In the genomic region with DNA sequence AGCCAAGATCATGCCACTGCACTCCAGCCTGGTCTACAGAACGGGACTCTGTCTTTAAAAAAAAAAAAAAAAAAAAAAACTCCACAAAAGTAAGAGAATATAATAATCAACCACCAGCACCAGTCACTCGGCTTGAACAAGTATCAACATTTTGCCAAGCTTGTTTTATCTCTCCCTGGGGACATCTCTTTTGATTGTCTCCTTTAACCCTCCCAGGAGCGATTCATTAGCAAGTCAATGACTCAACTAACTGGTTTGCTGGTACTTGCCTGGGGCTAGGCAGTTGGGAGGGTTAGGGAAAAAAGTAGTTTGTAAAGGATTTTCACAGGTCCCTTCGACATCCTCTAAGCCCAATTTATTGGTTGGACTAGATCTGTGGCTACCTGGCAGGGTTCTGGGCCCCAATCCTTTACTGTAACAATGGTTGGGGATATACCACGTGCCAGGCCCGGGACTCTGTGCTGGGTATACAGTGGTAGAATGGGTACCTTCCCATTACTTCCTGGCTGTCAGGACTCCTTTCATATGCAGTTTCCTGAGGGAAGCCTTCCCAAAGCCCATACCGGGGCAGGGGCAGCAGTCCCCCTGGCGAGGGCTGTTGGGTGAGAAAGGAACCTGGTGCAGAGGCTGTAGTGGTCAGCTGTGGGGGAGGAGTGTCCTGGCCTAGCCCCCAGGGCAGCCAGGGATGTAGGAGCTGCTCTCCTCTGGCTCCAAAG, we compare ENCODE assay signal across 12 cellular contexts. TPM values are rescaled to one million over a fixed set of nuclear protein-coding genes. Genes with fewer than 3 reads are reported as not detected.
A peak's percentile ranks its signal among the peaks of the same experiment; 100 is the strongest.
DNase-seq lines count a peak whose midpoint lies in the region; TF ChIP-seq lines count a peak whose summit lies in the region.
"Had no signal": no experiment of that assay in that cellular context is flagged by ENCODE, and none has a peak within 500 bp of the region (broad histone marks: within the 10 kb centered on the region; RNA-seq: fewer than 3 reads in every experiment).

No MANE protein-coding gene starts in this region.

- H3K4me3 ChIP-seq in fibroblast of the aortic adventitia (ENCODE audit: low read depth, low read length) (no peak overlapping the region), coronary artery (no peak overlapping the region)
- H3K4me3 ChIP-seq: lower lobe of right lung had no signal

- DNase-seq in AG08395 (ENCODE audit: low spot score): peak; percentile 82
- DNase-seq in GM03348 (ENCODE audit: low spot score): peak; percentile 44
- peak; percentile 98 for DNase-seq in NCI-H526 treated with DMSO at 0.1 percent for 48 hours (lab: John Stamatoyannopoulos, UW)
- peak; percentile 66 for DNase-seq in fibroblast of the aortic adventitia (ENCODE audit: low read depth)
- no peak for DNase-seq in KG1 (lab: John Stamatoyannopoulos, UW)
- DNase-seq in NCI-H1048 (lab: John Stamatoyannopoulos, UW): no peak
- no peak for DNase-seq in MV-4-11 (lab: John Stamatoyannopoulos, UW)
- no peak for DNase-seq in coronary artery (ENCODE audit: low spot score)
- DNase-seq: activated naive CD4-positive, alpha-beta T cell; COR-L47; effector memory CD4-positive, alpha-beta T cell; lower lobe of right lung had no signal

- TF ChIP-seq CTCF in fibroblast of the aortic adventitia (IDR thresholded peaks at IDR 0.05; ENCODE audit: insufficient read depth, low read length): no peak
- TF ChIP-seq CTCF in coronary artery (IDR thresholded peaks at IDR 0.05): no peak

- no peak overlapping the region for H3K27ac ChIP-seq in coronary artery
- H3K27ac ChIP-seq: lower lobe of right lung had no signal

RNA-seq across cellular contexts. Expression of a gene that starts 12.2 kb away (rescaled TPM):
- total RNA-seq in fibroblast of the aortic adventitia (ENCODE audit: low replicate concordance): 3.1 and 4.8 TPM in 2 replicates

RNA-seq across cellular contexts. Expression of a gene that starts 20.0 kb away (rescaled TPM):
- 30.3 and 59.1 TPM in 2 replicates for total RNA-seq in fibroblast of the aortic adventitia (ENCODE audit: low replicate concordance)

RNA-seq across cellular contexts. Expression of a gene that starts 44.2 kb away (rescaled TPM):
- 43.6 and 50.0 TPM in 2 replicates for total RNA-seq in fibroblast of the aortic adventitia (ENCODE audit: low replicate concordance)

Comparison
In these comparisons a context has a peak if more than half of its experiments do, and no peak if none do; other contexts are left out.
1. DNase-seq: peak in AG08395 (single experiment), GM03348 (single experiment), NCI-H526 treated with DMSO at 0.1 percent for 48 hours (single experiment) and fibroblast of the aortic adventitia (single experiment); none in KG1 (single experiment), NCI-H1048 (single experiment), MV-4-11 (single experiment) and coronary artery (single experiment).